In genomic region chr13:90400372-90400771, GRCh38 we compare ENCODE assay signal across 23 cellular contexts.
"Had no signal": no experiment of that assay in that cellular context is flagged by ENCODE, and none has a peak within 500 bp of the region (broad histone marks: within the 10 kb centered on the region; RNA-seq: fewer than 3 reads in every experiment).

No MANE protein-coding gene starts in this region.

- DNase-seq: cerebellar nuclear complex; dermis blood vessel endothelial cell; dorsolateral prefrontal cortex; effector CD4-positive, alpha-beta T cell; effector memory CD4-positive, alpha-beta T cell; erythroblast; foreskin keratinocyte; heart left ventricle; hypothalamus; immature natural killer cell; islet precursor cell; left cardiac atrium; left lung; left ventricle myocardium superior; lower lobe of right lung; mesendoderm; midbrain had no signal

- ATAC-seq: gastroesophageal sphincter, heart left ventricle, left cardiac atrium, left lung, left ventricle myocardium superior, lower lobe of right lung had no signal

- FAIRE-seq: frontal cortex had no signal

- H2AFZ ChIP-seq: hepatocyte had no signal

- H3K79me2 ChIP-seq: hepatocyte had no signal

- H3K27me3 ChIP-seq: dorsolateral prefrontal cortex, esophagus muscularis mucosa, foreskin keratinocyte, gastroesophageal sphincter, heart left ventricle, hepatocyte, left lung had no signal

- H3K9me3 ChIP-seq: gastroesophageal sphincter had no signal

- H3K4me3 ChIP-seq: coronary artery, dorsolateral prefrontal cortex, esophagus muscularis mucosa, gastroesophageal sphincter, heart left ventricle, hepatocyte, left lung, lower lobe of right lung had no signal

- H3K27ac ChIP-seq: coronary artery, dorsolateral prefrontal cortex, epithelial cell of prostate, esophagus muscularis mucosa, foreskin keratinocyte, gastroesophageal sphincter, heart left ventricle, hepatocyte, left lung, lower lobe of right lung had no signal

- H3K36me3 ChIP-seq: esophagus muscularis mucosa, gastroesophageal sphincter, heart left ventricle, left lung, lower lobe of right lung had no signal

- H3K4me1 ChIP-seq: esophagus muscularis mucosa, foreskin keratinocyte, gastroesophageal sphincter, heart left ventricle, left lung, lower lobe of right lung had no signal

- H3K4me2 ChIP-seq: hepatocyte had no signal
